In genomic region chr6:139778688-139779087, GRCh38 we compare ENCODE assay signal across 8 cellular contexts.
DNase-seq lines count a peak whose midpoint lies in the region; ATAC-seq and TF ChIP-seq lines count a peak whose summit lies in the region.
"Had no signal": no experiment of that assay in that cellular context is flagged by ENCODE, and none has a peak within 500 bp of the region (broad histone marks: within the 10 kb centered on the region; RNA-seq: fewer than 3 reads in every experiment).

No MANE protein-coding gene starts in this region.

- TF ChIP-seq POLR2A in upper lobe of left lung (IDR thresholded peaks at IDR 0.05): no peak

- DNase-seq in NCI-H1092 (lab: John Stamatoyannopoulos, UW) (peak; percentile 9), SW480 (ENCODE audit: low spot score) (peak; percentile 44), cardiac muscle cell (ENCODE audit: low read depth in 1 of 2, low spot score in 1 of 2) (peak; percentile 28 to 47), posterior cingulate gyrus (no peak), upper lobe of left lung (no peak)
- DNase-seq in activated naive CD4-positive, alpha-beta T cell treated with anti-CD3 and anti-CD28 coated beads, Interleukin-2, amount 50 U/mL, for 16 hours: no peak
- DNase-seq: natural killer cell had no signal

- no peaks in the 10 kb centered on the region for H3K36me3 ChIP-seq in cardiac muscle cell
- H3K36me3 ChIP-seq in stomach smooth muscle (ENCODE audit: control insufficient read depth in 2 of 2, insufficient read depth in 2 of 2, low read length in 2 of 2): no peaks in the 10 kb centered on the region
- no peaks in the 10 kb centered on the region for H3K36me3 ChIP-seq in upper lobe of left lung

- H3K4me1 ChIP-seq in cardiac muscle cell (ENCODE audit: low read depth): peaks cover 44% of the 10 kb centered on the region
- peaks cover 17% of the 10 kb centered on the region for H3K4me1 ChIP-seq in stomach smooth muscle (ENCODE audit: control insufficient read depth, insufficient read depth, low read length)
- no peaks in the 10 kb centered on the region for H3K4me1 ChIP-seq in upper lobe of left lung

- no peak for TF ChIP-seq EP300 in upper lobe of left lung (IDR thresholded peaks at IDR 0.05)

- H3K4me3 ChIP-seq in cardiac muscle cell (no peak overlapping the region), stomach smooth muscle (ENCODE audit: low read length in 2 of 2) (peak overlapping the region; percentile 1 to 41), upper lobe of left lung (no peak overlapping the region)

- intact Hi-C loops in posterior cingulate gyrus (cut with DNase I): no loop called here

- WGBS in upper lobe of left lung, 2 donors: 57 to 61% methylated on average over 5 of the region's 5 CpGs

- H3K27me3 ChIP-seq in cardiac muscle cell (no peaks in the 10 kb centered on the region), stomach smooth muscle (ENCODE audit: control insufficient read depth in 1 of 2, insufficient read depth in 2 of 2, low read length in 2 of 2) (no peaks in the 10 kb centered on the region), upper lobe of left lung (no peaks in the 10 kb centered on the region)

- H3K9me3 ChIP-seq in cardiac muscle cell (ENCODE audit: low read depth) (no peaks in the 10 kb centered on the region), stomach smooth muscle (ENCODE audit: control insufficient read depth in 2 of 2, low read length in 2 of 2) (no peaks in the 10 kb centered on the region), upper lobe of left lung (no peaks in the 10 kb centered on the region)

- H3K9ac ChIP-seq in stomach smooth muscle (ENCODE audit: low read length in 2 of 2): no peak overlapping the region

- H3K27ac ChIP-seq in cardiac muscle cell (peak overlapping the region; percentile 83), stomach smooth muscle (ENCODE audit: low read length) (no peak overlapping the region), upper lobe of left lung (no peak overlapping the region)

- no peak for ATAC-seq in upper lobe of left lung (ENCODE audit: low FRiP score in 2 of 2)
- ATAC-seq: natural killer cell had no signal

- TF ChIP-seq CTCF in cardiac muscle cell (IDR thresholded peaks at IDR 0.05; ENCODE audit: low read depth, low read length) (no peak), upper lobe of left lung (IDR thresholded peaks at IDR 0.05) (no peak)

Comparison
In these comparisons a context has a peak if more than half of its experiments do, and no peak if none do; other contexts are left out.
1. DNase-seq: peak in NCI-H1092 (single experiment), SW480 (single experiment) and cardiac muscle cell (2 of 2); none in posterior cingulate gyrus (0 of 10), upper lobe of left lung (0 of 2) and activated naive CD4-positive, alpha-beta T cell treated with anti-CD3 and anti-CD28 coated beads, Interleukin-2, amount 50 U/mL, for 16 hours (single experiment).
2. H3K4me3 ChIP-seq: peak in stomach smooth muscle (2 of 2); none in cardiac muscle cell (single experiment) and upper lobe of left lung (0 of 4).